28 cellular contexts compared by ENCODE assay signal in genomic region chr1:49106438-49106837, GRCh38.
DNase-seq lines count a peak whose midpoint lies in the region; ATAC-seq, FAIRE-seq and TF ChIP-seq lines count a peak whose summit lies in the region.
"Had no signal": no experiment of that assay in that cellular context is flagged by ENCODE, and none has a peak within 500 bp of the region (broad histone marks: within the 10 kb centered on the region; RNA-seq: fewer than 3 reads in every experiment).

No MANE protein-coding gene starts in this region.

- no peaks in the 10 kb centered on the region for H3F3A ChIP-seq in PC-3 (ENCODE audit: low read length, unreplicated experiment)

- no peak overlapping the region for H3K4me3 ChIP-seq in AG10803 (ENCODE audit: low read length)
- H3K4me3 ChIP-seq in PC-3 (ENCODE audit: low read length), result no peak overlapping the region
- H3K4me3 ChIP-seq in bronchial epithelial cell (ENCODE audit: low read depth, low read length), result no peak overlapping the region
- H3K4me3 ChIP-seq: A549, HAP-1, SJSA1 had no signal

- H3K79me2 ChIP-seq in PC-3 (ENCODE audit: low read length), result no peaks in the 10 kb centered on the region

- DNase-seq in AG10803 (ENCODE audit: low read depth) (peak; percentile 36), PC-3 (peak; percentile 77), bronchial epithelial cell (ENCODE audit: low read depth) (peak; percentile 23), kidney tubule cell (ENCODE audit: low spot score) (peak; percentile 87), WTC11 (ENCODE audit: low spot score) (no peak), epidermal melanocyte (ENCODE audit: insufficient read length, low spot score) (no peak)
- DNase-seq: Caco-2; CD8-positive, alpha-beta T cell; DMS79 treated with DMSO at 0.1 percent for 48 hours; GF-D8; GOT3; HFFc6; KBM-7; MV-4-11; NCI-H1105 treated with DMSO at 0.1 percent for 48 hours; NCI-H146; NCI-H2029; NCI-H446; NCI-H524 treated with DMSO at 0.1 percent for 48 hours; NCI-H774 had no signal

- POLR2A ChIA-PET in PC-3 (lab: Charles Lee; ENCODE audit: unreplicated experiment) (no interaction called here), WTC11 (lab: Charles Lee) (no interaction called here)

- H3K4me3 Mint-ChIP-seq in WTC11, result no peak overlapping the region
- H3K4me3 Mint-ChIP-seq: B cell; CD8-positive, alpha-beta T cell; HFFc6 had no signal

- no peaks in the 10 kb centered on the region for H3K27me3 Mint-ChIP-seq in WTC11 (ENCODE audit: low read depth)
- H3K27me3 Mint-ChIP-seq: B cell had no signal

- intact Hi-C loops in PC-3 (cut with micrococcal nuclease), result no loop called here

- H3K9me3 Mint-ChIP-seq in WTC11, result peaks cover 11% of the 10 kb centered on the region
- H3K9me3 Mint-ChIP-seq: CD8-positive, alpha-beta T cell had no signal

- H3K4me1 Mint-ChIP-seq in WTC11, result no peaks in the 10 kb centered on the region
- H3K4me1 Mint-ChIP-seq: B cell had no signal

- no peaks in the 10 kb centered on the region for H3K36me3 Mint-ChIP-seq in WTC11
- H3K36me3 Mint-ChIP-seq: CD8-positive, alpha-beta T cell had no signal

- no peaks in the 10 kb centered on the region for H3K27me3 ChIP-seq in PC-3 (ENCODE audit: low read length)
- no peaks in the 10 kb centered on the region for H3K27me3 ChIP-seq in bronchial epithelial cell (ENCODE audit: control insufficient read depth, insufficient read depth, low read length)
- H3K27me3 ChIP-seq: SJSA1 had no signal

- no peaks in the 10 kb centered on the region for H3K9me3 ChIP-seq in PC-3 (ENCODE audit: low read length)
- H3K9me3 ChIP-seq: A549, Caco-2, HAP-1 had no signal

- CTCF ChIA-PET in PC-3 (lab: Charles Lee), result interaction anchor here (0.6 kb wide), 1 partner anchor 975 kb away, joined by 4 read pairs; no protein-coding TSS in a partner anchor
- CTCF ChIA-PET in WTC11 (lab: Charles Lee), result interaction anchor here (1.2 kb wide), 1 partner anchor 545 kb away, joined by 5 read pairs; no protein-coding TSS in a partner anchor

- no peak for TF ChIP-seq CTCF in AG10803 (conservative IDR thresholded peaks at IDR 0.05; ENCODE audit: low read length)
- TF ChIP-seq CTCF in PC-3 (conservative IDR thresholded peaks at IDR 0.05; ENCODE audit: low read depth, low read length), result no peak
- TF ChIP-seq CTCF in bronchial epithelial cell (IDR thresholded peaks at IDR 0.05; ENCODE audit: insufficient read depth, low read length, severe bottlenecking), result no peak
- no peak for TF ChIP-seq CTCF in WTC11 (IDR thresholded peaks at IDR 0.05)

- no peaks in the 10 kb centered on the region for H3K36me3 ChIP-seq in PC-3 (ENCODE audit: low read depth, low read length)
- no peaks in the 10 kb centered on the region for H3K36me3 ChIP-seq in bronchial epithelial cell (ENCODE audit: control insufficient read depth, insufficient read depth, low read length)
- H3K36me3 ChIP-seq: HAP-1, SJSA1 had no signal

- H3K27ac ChIP-seq in PC-3 (ENCODE audit: low read length), result peak overlapping the region; percentile 22; the same call in 1 of the 2 replicates
- H3K27ac ChIP-seq: A549, C4-2B, SJSA1 had no signal

- H3K9me2 ChIP-seq in PC-3 (replicated peaks; ENCODE audit: low read length), result no peaks in the 10 kb centered on the region

- no peaks in the 10 kb centered on the region for H4K20me1 ChIP-seq in PC-3 (ENCODE audit: low read length)

- BruUV-seq in PC-3 (replicated peaks; lab: Mats Ljungman, UMichigan), result no TSS peak

- peak overlapping the region; percentile 12; the same call in 1 of the 2 replicates for H3K4me2 ChIP-seq in PC-3 (ENCODE audit: low read length)
- H3K4me2 ChIP-seq: A549 had no signal

- H3K4me1 ChIP-seq in PC-3 (ENCODE audit: insufficient read depth, low read length), result peaks cover 40% of the 10 kb centered on the region
- H3K4me1 ChIP-seq: A549, Caco-2, HAP-1, SJSA1 had no signal

- no peak overlapping the region for H3K9ac ChIP-seq in PC-3 (ENCODE audit: low read length)

- H3K27ac Mint-ChIP-seq in WTC11, result no peak overlapping the region
- H3K27ac Mint-ChIP-seq: B cell; CD8-positive, alpha-beta T cell; HFFc6 had no signal

- H2AFZ ChIP-seq in PC-3 (ENCODE audit: low read length), result no peak overlapping the region; the same call in 1 of the 2 replicates

- FAIRE-seq in bronchial epithelial cell (lab: Jason Lieb, UNC), result no peak
- FAIRE-seq: A549, GM12892 had no signal

- peak; percentile 68 for ATAC-seq in PC-3
- ATAC-seq in GM18520 (IDR thresholded peaks at IDR 0.05; ENCODE audit: unreplicated experiment), result no peak
- ATAC-seq in WTC11, result no peak
- ATAC-seq: A549; CD8-positive, alpha-beta T cell; Right ventricle myocardium inferior had no signal

TF ChIP-seq in WTC11, 78 proteins besides CTCF, POLR2A, EP300 and RAD21 (continues in another document):
- TF ChIP-seq PRDM15 (CRISPR knock-in tag; IDR thresholded peaks at IDR 0.05) (no peak), ARID4B (CRISPR knock-in tag; IDR thresholded peaks at IDR 0.05; ENCODE audit: borderline replicate concordance) (no peak), TEAD4 (CRISPR knock-in tag; IDR thresholded peaks at IDR 0.05) (no peak), FOXK1 (CRISPR knock-in tag; IDR thresholded peaks at IDR 0.05) (no peak)

Comparison
In these comparisons a context has a peak if more than half of its experiments do, and no peak if none do; other contexts are left out.
1. DNase-seq: peak in AG10803 (single experiment), PC-3 (single experiment), bronchial epithelial cell (single experiment) and kidney tubule cell (single experiment); none in WTC11 (single experiment) and epidermal melanocyte (single experiment).